1 cellular context compared by ENCODE assay signal in genomic region chr22:20507253-20508066, GRCh38.
A peak's percentile ranks its signal among the peaks of the same experiment; 100 is the strongest.
TF ChIP-seq lines count a peak whose summit lies in the region.

TSS of gene MED15 (plus strand) at chr22:20507610. CDS start at chr22:20507679, 69 bp downstream.

TF ChIP-seq in HepG2, 621 proteins besides CTCF, POLR2A, EP300 and RAD21 (continued from another document and continues in another):
- TF ChIP-seq ARID3A (IDR thresholded peaks at IDR 0.05; ENCODE audit: low read depth, low read length) (no peak), ZNF362 (CRISPR knock-in tag; IDR thresholded peaks at IDR 0.05; ENCODE audit: borderline replicate concordance) (peak; percentile 56; the same call in 1 of the 2 replicates), TCF7 (IDR thresholded peaks at IDR 0.05; ENCODE audit: low read depth) (no peak), ZSCAN12 (CRISPR knock-in tag; IDR thresholded peaks at IDR 0.05) (no peak), ZNF512 (CRISPR knock-in tag; IDR thresholded peaks at IDR 0.05) (no peak), SAP130 (CRISPR knock-in tag; IDR thresholded peaks at IDR 0.05; ENCODE audit: low read depth) (peak; percentile 95), NBN (conservative IDR thresholded peaks at IDR 0.05) (no peak), TBX3 (IDR thresholded peaks at IDR 0.05; ENCODE audit: borderline replicate concordance) (no peak), MXD3 (CRISPR knock-in tag; IDR thresholded peaks at IDR 0.05) (peak; percentile 78), ZNF569 (CRISPR knock-in tag; IDR thresholded peaks at IDR 0.05; ENCODE audit: borderline replicate concordance) (no peak), ZNF260 (CRISPR knock-in tag; IDR thresholded peaks at IDR 0.05; ENCODE audit: borderline replicate concordance, low read depth) (no peak), PHB2 (IDR thresholded peaks at IDR 0.05; ENCODE audit: partially characterized antibody) (no peak), ELF4 (CRISPR knock-in tag; IDR thresholded peaks at IDR 0.05; ENCODE audit: borderline replicate concordance) (peak; percentile 95; the same call in 1 of the 2 replicates), ZNF672 (CRISPR knock-in tag; IDR thresholded peaks at IDR 0.05) (no peak), GLI4 (CRISPR knock-in tag; IDR thresholded peaks at IDR 0.05; ENCODE audit: borderline replicate concordance) (no peak), ZNF691 (CRISPR knock-in tag; IDR thresholded peaks at IDR 0.05; ENCODE audit: borderline replicate concordance, low read depth) (no peak; the same call in 1 of the 2 replicates), TBP (CRISPR knock-in tag; IDR thresholded peaks at IDR 0.05) (no peak), NONO (IDR thresholded peaks at IDR 0.05) (no peak), NONO (CRISPR knock-in tag; conservative IDR thresholded peaks at IDR 0.05) (peak; percentile 84), ZSCAN30 (CRISPR knock-in tag; IDR thresholded peaks at IDR 0.05) (no peak), ZFP90 (CRISPR knock-in tag; IDR thresholded peaks at IDR 0.05; ENCODE audit: borderline replicate concordance) (peak; percentile 94; the same call in 1 of the 2 replicates), NR2C2 (CRISPR knock-in tag; IDR thresholded peaks at IDR 0.05; ENCODE audit: borderline replicate concordance) (peak; percentile 99), ZNF232 (CRISPR knock-in tag; IDR thresholded peaks at IDR 0.05; ENCODE audit: borderline replicate concordance) (0 out of 2 replicates have a peak, but pooled peaks have one; percentile 46), SP4 (CRISPR knock-in tag; IDR thresholded peaks at IDR 0.05) (peak; percentile 66; the same call in 1 of the 2 replicates), ZBTB1 (CRISPR knock-in tag; IDR thresholded peaks at IDR 0.05; ENCODE audit: borderline replicate concordance) (no peak), ZNF432 (CRISPR knock-in tag; IDR thresholded peaks at IDR 0.05; ENCODE audit: borderline replicate concordance) (no peak), SSRP1 (CRISPR knock-in tag; IDR thresholded peaks at IDR 0.05) (no peak), NCOA2 (CRISPR knock-in tag; IDR thresholded peaks at IDR 0.05) (peak; percentile 58), ZNF577 (CRISPR knock-in tag; IDR thresholded peaks at IDR 0.05; ENCODE audit: borderline replicate concordance, low read depth) (0 out of 2 replicates have a peak, but pooled peaks have one; percentile 60), IRX3 (CRISPR knock-in tag; IDR thresholded peaks at IDR 0.05; ENCODE audit: borderline replicate concordance, low read depth) (peak; percentile 63; the same call in 1 of the 2 replicates), ZNF605 (CRISPR knock-in tag; IDR thresholded peaks at IDR 0.05) (no peak), MAFK (conservative IDR thresholded peaks at IDR 0.05 in 1 of 2, IDR thresholded peaks at IDR 0.05 in 1 of 2; ENCODE audit: low read length in 2 of 2) (no peak), MED8 (CRISPR knock-in tag; IDR thresholded peaks at IDR 0.05; ENCODE audit: insufficient replicate concordance) (peak; percentile 64), HMGA1 (CRISPR knock-in tag; conservative IDR thresholded peaks at IDR 0.05) (no peak), SIN3B (IDR thresholded peaks at IDR 0.05; ENCODE audit: low read length) (no peak), ZNF775 (CRISPR knock-in tag; IDR thresholded peaks at IDR 0.05; ENCODE audit: borderline replicate concordance) (0 out of 2 replicates have a peak, but pooled peaks have one; percentile 53), SP2 (CRISPR knock-in tag; IDR thresholded peaks at IDR 0.05) (peak; percentile 66), ZFY (CRISPR knock-in tag; IDR thresholded peaks at IDR 0.05) (peak; percentile 100), YY1 (IDR thresholded peaks at IDR 0.05; ENCODE audit: insufficient read depth, insufficient replicate concordance, low read depth, low read length) (peak; percentile 83), IKZF4 (CRISPR knock-in tag; IDR thresholded peaks at IDR 0.05; ENCODE audit: borderline replicate concordance, low read depth, not compliant biosample characterization) (peak; percentile 75), NPAS2 (CRISPR knock-in tag; IDR thresholded peaks at IDR 0.05; ENCODE audit: borderline replicate concordance) (no peak), KMT2B (CRISPR knock-in tag; IDR thresholded peaks at IDR 0.05) (peak; percentile 91), ZNF326 (CRISPR knock-in tag; IDR thresholded peaks at IDR 0.05; ENCODE audit: borderline replicate concordance) (no peak), PREB (CRISPR knock-in tag; IDR thresholded peaks at IDR 0.05) (no peak), PHF21A (CRISPR knock-in tag; IDR thresholded peaks at IDR 0.05) (peak; percentile 59; the same call in 1 of the 2 replicates), ZNF615 (CRISPR knock-in tag; IDR thresholded peaks at IDR 0.05; ENCODE audit: borderline replicate concordance) (peak; percentile 81; the same call in 1 of the 2 replicates), KAT7 (CRISPR knock-in tag; IDR thresholded peaks at IDR 0.05; ENCODE audit: borderline replicate concordance) (peak; percentile 79; the same call in 1 of the 2 replicates), RBAK (CRISPR knock-in tag; IDR thresholded peaks at IDR 0.05) (peak; percentile 70; the same call in 1 of the 2 replicates), MBNL3 (CRISPR knock-in tag; conservative IDR thresholded peaks at IDR 0.05) (no peak), ZFP37 (CRISPR knock-in tag; IDR thresholded peaks at IDR 0.05; ENCODE audit: borderline replicate concordance) (0 out of 2 replicates have a peak, but pooled peaks have one; percentile 54), TBL1XR1 (IDR thresholded peaks at IDR 0.05; ENCODE audit: borderline replicate concordance, low read length, partially characterized antibody) (peak; percentile 56), MIER3 (CRISPR knock-in tag; IDR thresholded peaks at IDR 0.05; ENCODE audit: borderline replicate concordance) (peak; percentile 92; the same call in 1 of the 2 replicates), HNF4G (IDR thresholded peaks at IDR 0.05; ENCODE audit: borderline replicate concordance, low read depth, low read length) (no peak), HNF4G (CRISPR knock-in tag; IDR thresholded peaks at IDR 0.05; ENCODE audit: borderline replicate concordance, low read depth) (no peak), ZHX1 (CRISPR knock-in tag; IDR thresholded peaks at IDR 0.05; ENCODE audit: low read depth) (peak; percentile 71; the same call in 1 of the 2 replicates)
- TF ChIP-seq, protein P1, sequence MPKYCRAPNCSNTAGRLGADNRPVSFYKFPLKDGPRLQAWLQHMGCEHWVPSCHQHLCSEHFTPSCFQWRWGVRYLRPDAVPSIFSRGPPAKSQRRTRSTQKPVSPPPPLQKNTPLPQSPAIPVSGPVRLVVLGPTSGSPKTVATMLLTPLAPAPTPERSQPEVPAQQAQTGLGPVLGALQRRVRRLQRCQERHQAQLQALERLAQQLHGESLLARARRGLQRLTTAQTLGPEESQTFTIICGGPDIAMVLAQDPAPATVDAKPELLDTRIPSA (CRISPR knock-in tag; IDR thresholded peaks at IDR 0.05; ENCODE audit: borderline replicate concordance) = no peak
- TF ChIP-seq, protein P2, sequence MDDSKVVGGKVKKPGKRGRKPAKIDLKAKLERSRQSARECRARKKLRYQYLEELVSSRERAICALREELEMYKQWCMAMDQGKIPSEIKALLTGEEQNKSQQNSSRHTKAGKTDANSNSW (CRISPR knock-in tag; IDR thresholded peaks at IDR 0.05; ENCODE audit: borderline replicate concordance) = peak; percentile 39; the same call in 1 of the 2 replicates
- TF ChIP-seq, protein P3, sequence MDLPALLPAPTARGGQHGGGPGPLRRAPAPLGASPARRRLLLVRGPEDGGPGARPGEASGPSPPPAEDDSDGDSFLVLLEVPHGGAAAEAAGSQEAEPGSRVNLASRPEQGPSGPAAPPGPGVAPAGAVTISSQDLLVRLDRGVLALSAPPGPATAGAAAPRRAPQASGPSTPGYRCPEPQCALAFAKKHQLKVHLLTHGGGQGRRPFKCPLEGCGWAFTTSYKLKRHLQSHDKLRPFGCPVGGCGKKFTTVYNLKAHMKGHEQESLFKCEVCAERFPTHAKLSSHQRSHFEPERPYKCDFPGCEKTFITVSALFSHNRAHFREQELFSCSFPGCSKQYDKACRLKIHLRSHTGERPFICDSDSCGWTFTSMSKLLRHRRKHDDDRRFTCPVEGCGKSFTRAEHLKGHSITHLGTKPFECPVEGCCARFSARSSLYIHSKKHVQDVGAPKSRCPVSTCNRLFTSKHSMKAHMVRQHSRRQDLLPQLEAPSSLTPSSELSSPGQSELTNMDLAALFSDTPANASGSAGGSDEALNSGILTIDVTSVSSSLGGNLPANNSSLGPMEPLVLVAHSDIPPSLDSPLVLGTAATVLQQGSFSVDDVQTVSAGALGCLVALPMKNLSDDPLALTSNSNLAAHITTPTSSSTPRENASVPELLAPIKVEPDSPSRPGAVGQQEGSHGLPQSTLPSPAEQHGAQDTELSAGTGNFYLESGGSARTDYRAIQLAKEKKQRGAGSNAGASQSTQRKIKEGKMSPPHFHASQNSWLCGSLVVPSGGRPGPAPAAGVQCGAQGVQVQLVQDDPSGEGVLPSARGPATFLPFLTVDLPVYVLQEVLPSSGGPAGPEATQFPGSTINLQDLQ (CRISPR knock-in tag; IDR thresholded peaks at IDR 0.05) = peak; percentile 78; the same call in 1 of the 2 replicates
- TF ChIP-seq, protein P4, sequence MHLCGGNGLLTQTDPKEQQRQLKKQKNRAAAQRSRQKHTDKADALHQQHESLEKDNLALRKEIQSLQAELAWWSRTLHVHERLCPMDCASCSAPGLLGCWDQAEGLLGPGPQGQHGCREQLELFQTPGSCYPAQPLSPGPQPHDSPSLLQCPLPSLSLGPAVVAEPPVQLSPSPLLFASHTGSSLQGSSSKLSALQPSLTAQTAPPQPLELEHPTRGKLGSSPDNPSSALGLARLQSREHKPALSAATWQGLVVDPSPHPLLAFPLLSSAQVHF (CRISPR knock-in tag; IDR thresholded peaks at IDR 0.05) = no peak
